ENCODE assay signal across 8 cellular contexts in the genomic region with DNA sequence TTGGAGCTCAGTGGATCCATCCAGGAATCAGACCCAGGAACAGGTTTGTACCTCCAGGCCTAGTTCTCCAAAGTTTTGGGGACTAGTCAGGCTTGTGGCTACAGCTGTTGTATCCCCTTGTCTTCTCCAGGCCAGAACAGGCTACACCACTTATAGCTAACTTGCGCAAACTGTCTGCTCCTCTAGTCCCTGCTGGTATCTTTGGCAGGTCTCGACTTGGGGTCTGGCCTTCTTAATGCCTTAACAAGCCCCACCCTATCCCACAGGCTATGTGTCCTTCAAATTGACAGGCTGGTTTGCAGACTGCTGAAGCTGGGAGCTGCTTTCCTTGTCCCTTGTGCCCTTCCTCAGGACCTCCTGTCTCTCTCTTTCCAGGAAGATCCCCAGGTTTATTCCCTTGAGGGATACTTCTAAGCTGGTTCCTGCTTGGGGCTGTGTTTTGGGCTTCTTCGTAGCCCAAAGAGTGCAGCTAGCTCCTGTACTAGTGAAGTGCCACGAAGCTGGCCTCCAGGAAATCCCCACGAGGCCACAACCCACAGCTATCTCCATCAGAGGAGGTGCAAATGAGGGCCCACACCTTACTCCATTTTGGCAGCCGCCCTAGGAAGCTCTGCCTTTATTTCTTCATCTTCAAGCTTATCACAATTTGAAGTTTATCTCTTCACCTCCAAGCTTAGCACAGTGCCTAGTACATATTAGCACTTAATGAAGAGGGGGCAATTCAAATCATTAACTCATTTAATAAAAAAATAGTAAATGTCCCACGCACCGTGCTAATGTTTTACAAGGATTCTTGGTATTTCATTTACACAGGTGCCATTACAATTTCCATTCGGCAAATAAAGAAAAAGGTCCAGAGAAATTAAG. TPM values are rescaled to one million over a fixed set of nuclear protein-coding genes. Genes with fewer than 3 reads are reported as not detected.
A peak's percentile ranks its signal among the peaks of the same experiment; 100 is the strongest.
DNase-seq lines count a peak whose midpoint lies in the region; ATAC-seq, FAIRE-seq and TF ChIP-seq lines count a peak whose summit lies in the region.

No MANE protein-coding gene starts in this region.

- intact Hi-C loops in GM12878 (cut with micrococcal nuclease; ENCODE audit: unreplicated experiment) = loop anchor here (10.0 kb wide), 1 partner anchor 442 kb away; no protein-coding TSS in a partner anchor

- POLR2A ChIA-PET in GM12878 (lab: Charles Lee) = interaction anchor here (0.5 to 1.5 kb wide), 7 partner anchors 11 to 1091 kb away, joined by 3 to 5 read pairs (median 3); a partner anchor contains a TSS

- H3K4me2 ChIP-seq in Loucy (ENCODE audit: low read depth, low read length, poor library complexity, severe bottlenecking) = peak overlapping the region; percentile 92
- peak overlapping the region; percentile 91 for H3K4me2 ChIP-seq in GM12878 (ENCODE audit: control insufficient read depth, insufficient read depth)

- no peak for TF ChIP-seq RAD21 in GM12878 (IDR thresholded peaks at IDR 0.05; ENCODE audit: insufficient read depth, low read depth, low read length)

- in situ Hi-C loops in GM12878 (cut with MboI) = no loop called here

- peaks cover 7% of the 10 kb centered on the region for H3K36me3 Mint-ChIP-seq in type B pancreatic cell

- FAIRE-seq in GM12878 (lab: Jason Lieb, UNC) = no peak

- H3K27me3 ChIP-seq in Loucy (ENCODE audit: insufficient read depth, low read length, poor library complexity, severe bottlenecking) = no peaks in the 10 kb centered on the region
- no peaks in the 10 kb centered on the region for H3K27me3 ChIP-seq in GM12878 (replicated peaks in 1 of 2; ENCODE audit: control insufficient read depth in 2 of 2, insufficient read depth in 2 of 2, low read length in 1 of 2)
- no peaks in the 10 kb centered on the region for H3K27me3 ChIP-seq in mononuclear cell (ENCODE audit: insufficient read depth, low read length)

- SMC1A ChIA-PET in GM12878 (lab: Charles Lee; ENCODE audit: uncharacterized antibody, unreplicated experiment) = interaction anchor here (0.6 to 1.5 kb wide), 11 partner anchors 10 to 515 kb away, joined by 3 to 8 read pairs (median 3); no protein-coding TSS in a partner anchor

- H3K4me3 ChIP-seq in AG09309 (ENCODE audit: control insufficient read depth, low read depth, low read length) = peak overlapping the region; percentile 100
- peak overlapping the region; percentile 97 for H3K4me3 ChIP-seq in Loucy (ENCODE audit: low read length, poor library complexity, severe bottlenecking)
- H3K4me3 ChIP-seq in GM12878 = peak overlapping the region; percentile 99
- H3K4me3 ChIP-seq in mononuclear cell (ENCODE audit: low read length) = peak overlapping the region; percentile 76

- peak overlapping the region; percentile 93 for H3K4me3 Mint-ChIP-seq in type B pancreatic cell

- ATAC-seq in GM12878 = peak; percentile 77
- no peak for ATAC-seq in GM18909 (IDR thresholded peaks at IDR 0.05; ENCODE audit: poor library complexity, unreplicated experiment)

- peaks cover 7% of the 10 kb centered on the region; the same call in 1 of the 2 replicates for H3K36me3 ChIP-seq in Loucy (ENCODE audit: insufficient read depth, low read length)
- peaks cover 0 to 7% of the 10 kb centered on the region in 2 experiments; a peak in 1 of 4 replicates for H3K36me3 ChIP-seq in GM12878 (ENCODE audit: control insufficient read depth in 2 of 2, insufficient read depth in 2 of 2, low read length in 1 of 2)

- H3K4me1 ChIP-seq in Loucy (ENCODE audit: insufficient read depth, low read length, poor library complexity, severe bottlenecking) (peaks cover 22% of the 10 kb centered on the region), GM12878 (ENCODE audit: control insufficient read depth, insufficient read depth, low read length) (peaks cover 7% of the 10 kb centered on the region), mononuclear cell (ENCODE audit: insufficient read depth, low read length) (peaks cover 19% of the 10 kb centered on the region)

- TF ChIP-seq POLR2A in GM12878 (IDR thresholded peaks at IDR 0.05; ENCODE audit: low read depth, low read length) = no peak; the same call in 1 of the 2 replicates

- H3K4me1 Mint-ChIP-seq in type B pancreatic cell (ENCODE audit: unreplicated experiment) = peaks cover 7% of the 10 kb centered on the region

- H3K79me2 ChIP-seq in Loucy (ENCODE audit: insufficient read depth, low read length) = peaks cover 19% of the 10 kb centered on the region
- peaks cover 9% of the 10 kb centered on the region for H3K79me2 ChIP-seq in GM12878 (ENCODE audit: control insufficient read depth, insufficient read depth, low read length)

- peaks cover 3% of the 10 kb centered on the region for H4K20me1 ChIP-seq in Loucy (ENCODE audit: insufficient read depth, low read length, poor library complexity, severe bottlenecking)
- no peaks in the 10 kb centered on the region for H4K20me1 ChIP-seq in GM12878 (ENCODE audit: control insufficient read depth, insufficient read depth)

- CTCF ChIA-PET in GM12878 (lab: Yijun Ruan, JAX) = interaction anchor here (0.7 to 2.7 kb wide), 18 partner anchors 11 to 517 kb away, joined by 3 to 9 read pairs (median 3); no protein-coding TSS in a partner anchor

- H3F3A ChIP-seq in Loucy (ENCODE audit: low read depth) = no peaks in the 10 kb centered on the region

- 24% methylated on average over 9 of the region's 9 CpGs for whole genome bisulfite sequencing in GM12878 (ENCODE audit: insufficient coverage, insufficient replicate concordance, low lambda C conversion rate, missing lambda C conversion rate)

- H3K9me3 ChIP-seq in Loucy (ENCODE audit: insufficient read depth, low read depth, low read length) (no peaks in the 10 kb centered on the region), GM12878 (replicated peaks; ENCODE audit: control insufficient read depth, insufficient read depth, low read length) (no peaks in the 10 kb centered on the region), mononuclear cell (ENCODE audit: low read depth, low read length) (no peaks in the 10 kb centered on the region)

- no peak for DNase-seq in AG09309 (ENCODE audit: low read depth)
- DNase-seq in GM12878 (ENCODE audit: low read depth, low spot score) = peak; percentile 7
- no peak for DNase-seq in type B pancreatic cell (ENCODE audit: extremely low spot score, unreplicated experiment)
- no peak for DNase-seq in iPS-NIHi7 (ENCODE audit: extremely low spot score)
- DNase-seq in GOT3 (lab: John Stamatoyannopoulos, UW) = no peak

- H3K9me3 Mint-ChIP-seq in type B pancreatic cell = no peaks in the 10 kb centered on the region

- peak overlapping the region; percentile 68 for H3K27ac Mint-ChIP-seq in type B pancreatic cell

- RAD21 ChIA-PET in GM12878 (lab: Charles Lee; ENCODE audit: unreplicated experiment) = interaction anchor here (0.8 to 2.3 kb wide), 6 partner anchors 62 to 440 kb away, joined by 3 to 6 read pairs (median 3); no protein-coding TSS in a partner anchor

- H3K27ac ChIP-seq in GM12878 (ENCODE audit: control insufficient read depth, insufficient read depth) = peak overlapping the region; percentile 64

- peak overlapping the region; percentile 90 for H3K9ac ChIP-seq in Loucy (ENCODE audit: low read depth, low read length, poor library complexity, severe bottlenecking)
- peak overlapping the region; percentile 65 for H3K9ac ChIP-seq in GM12878 (ENCODE audit: control insufficient read depth, insufficient read depth, low read length)

- no peaks in the 10 kb centered on the region for H3K9me2 ChIP-seq in Loucy (replicated peaks; ENCODE audit: low read depth, low read length)

- no peaks in the 10 kb centered on the region for H3K27me3 Mint-ChIP-seq in type B pancreatic cell

- TSS peak; percentile 88 for BruUV-seq in GM12878 (replicated peaks; lab: Mats Ljungman, UMichigan)

- H2AFZ ChIP-seq in Loucy (ENCODE audit: low read length) (peak overlapping the region; percentile 96), GM12878 (ENCODE audit: control insufficient read depth, low read depth, low read length) (peak overlapping the region; percentile 89)

- TF ChIP-seq EP300 in GM12878 (IDR thresholded peaks at IDR 0.05; ENCODE audit: borderline replicate concordance in 1 of 2, control insufficient read depth in 1 of 2, low read depth in 2 of 2, low read length in 2 of 2) = no peak

- TF ChIP-seq CTCF in AG09309 (IDR thresholded peaks at IDR 0.05; ENCODE audit: control insufficient read depth, insufficient read depth, low read depth, low read length, missing control alignments) (no peak), Loucy (conservative IDR thresholded peaks at IDR 0.05; ENCODE audit: low read length) (no peak), GM12878 (IDR thresholded peaks at IDR 0.05 in 2 of 3, conservative IDR thresholded peaks at IDR 0.05 in 1 of 3; ENCODE audit: control insufficient read depth in 2 of 3, extremely low read depth in 1 of 3, insufficient read depth in 1 of 3, low read depth in 3 of 3, low read length in 3 of 3) (no peak), type B pancreatic cell (conservative IDR thresholded peaks at IDR 0.05) (no peak)

TF ChIP-seq in GM12878, 131 proteins besides CTCF, POLR2A, EP300 and RAD21 (continues in another document):
- TF ChIP-seq NRF1 (conservative IDR thresholded peaks at IDR 0.05; ENCODE audit: low read depth, low read length) (no peak), MEF2B (IDR thresholded peaks at IDR 0.05; ENCODE audit: partially characterized antibody, poor library complexity, severe bottlenecking) (peak; percentile 10), IRF4 (IDR thresholded peaks at IDR 0.05; ENCODE audit: low read depth, low read length) (no peak), SMARCA5 (IDR thresholded peaks at IDR 0.05) (no peak), TBL1XR1 (IDR thresholded peaks at IDR 0.05; ENCODE audit: low read depth, low read length) (no peak), POLR2AphosphoS5 (IDR thresholded peaks at IDR 0.05; ENCODE audit: low read length) (no peak; the same call in 1 of the 2 replicates), RELA (IDR thresholded peaks at IDR 0.05; ENCODE audit: borderline replicate concordance, partially characterized antibody) (peak; percentile 64)

RNA-seq across cellular contexts. Expression of a gene that starts 0.7 kb away (rescaled TPM):
- 37.8 and 47.1 TPM in 2 replicates for total RNA-seq in GM12878 (2013; cell fraction: nucleolus; rRNA removed)
- total RNA-seq in GM12878 (2014; rRNA removed) = 34.8 and 43.7 TPM in 2 replicates
- 20.4 and 23.0 TPM in 2 replicates for total RNA-seq in GM12878 (2014; rRNA removed; fragmentation: Illumina TruSeq; extraction: Trizol)
- total RNA-seq in GM12878 (2021) = 38.1 and 43.9 TPM in 2 replicates
- 19.4 TPM for polyA plus RNA-seq in GM12878 (2011; ENCODE audit: low read depth)
- 34.1 and 42.3 TPM in 2 replicates for polyA plus RNA-seq in GM12878 (2011; rRNA removed)
- polyA plus RNA-seq in GM12878 (2011; cell fraction: cytosol; rRNA removed) = 55.2 and 66.4 TPM in 2 replicates
- 154 and 176 TPM in 2 replicates for polyA plus RNA-seq in GM12878 (2011; cell fraction: nucleus; rRNA removed)
- 29.1 and 34.0 TPM in 2 replicates for polyA plus RNA-seq in GM12878 (2012)
- polyA plus RNA-seq in GM12878 (2014; fragmentation: Illumina TruSeq; extraction: Trizol) = 24.5 and 33.5 TPM in 2 replicates
- 1 to 10 TPM; 1.9 to 6.1 TPM for polyA plus RNA-seq in GM12878 (2014; fragmentation: Nextera tagmentation; extraction: Ambion mirVana)
- polyA plus RNA-seq in GM12878 (2014; rRNA removed) = 59.1 and 65.0 TPM in 2 replicates
- 10 to 100 TPM; 37.2 to 38.2 TPM for polyA plus RNA-seq in GM12878 (2016; fragmentation: Nextera tagmentation; extraction: Ambion mirVana)
- 55.1 and 59.8 TPM in 2 replicates for polyA minus RNA-seq in GM12878 (2011; rRNA and poly(A)+ RNA removed)
- 15.2 and 18.2 TPM in 2 replicates for polyA minus RNA-seq in GM12878 (2011; cell fraction: cytosol; rRNA and poly(A)+ RNA removed)
- 45.8 and 71.9 TPM in 2 replicates for polyA minus RNA-seq in GM12878 (2011; cell fraction: nucleus; rRNA and poly(A)+ RNA removed)
- total RNA-seq in mononuclear cell = 16.9 TPM
- 45.7 and 54.6 TPM in 2 replicates for total RNA-seq in type B pancreatic cell (ENCODE audit: low replicate concordance)
